ENCODE assay signal across 35 cellular contexts in genomic region chr16:68857479-68857878, GRCh38.
"Had no signal": no experiment of that assay in that cellular context is flagged by ENCODE, and none has a peak within 500 bp of the region (broad histone marks: within the 10 kb centered on the region; RNA-seq: fewer than 3 reads in every experiment).

No MANE protein-coding gene starts in this region.

- H3K9me3 ChIP-seq: MG63 had no signal

- H3K36me3 ChIP-seq: MG63 had no signal

- DNase-seq: Karpas-422, Kasumi-1, MG63, MM.1S, MV-4-11, NCI-H1048, NCI-H1092, NCI-H1092 treated with DMSO at 0.1 percent for 48 hours, NCI-H1105, NCI-H1105 treated with DMSO at 0.1 percent for 48 hours, NCI-H1417, NCI-H1417 treated with DMSO at 0.1 percent for 48 hours, NCI-H1436, NCI-H1436 treated with DMSO at 0.1 percent for 48 hours, NCI-H146, NCI-H1694, NCI-H1694 treated with DMSO at 0.1 percent for 48 hours, NCI-H187, NCI-H187 treated with DMSO at 0.1 percent for 48 hours, NCI-H1930, NCI-H2029, NCI-H2029 treated with DMSO at 0.1 percent for 48 hours, NCI-H2081, NCI-H2081 treated with DMSO at 0.1 percent for 48 hours, NCI-H2107, NCI-H2171, NCI-H2171 treated with DMSO at 0.1 percent for 48 hours, NCI-H2227 treated with DMSO at 0.1 percent for 48 hours, NCI-H226, NCI-H345, NCI-H446, NCI-H446 treated with DMSO at 0.1 percent for 48 hours, NCI-H510A, NCI-H510A treated with DMSO at 0.1 percent for 48 hours, NCI-H524 had no signal

- H3K27me3 ChIP-seq: MG63 had no signal

- H3K4me3 ChIP-seq: MG63 had no signal
